17 cellular contexts compared by ENCODE assay signal in genomic region chr12:112844814-112845565, GRCh38. TPM values are rescaled to one million over a fixed set of nuclear protein-coding genes. Genes with fewer than 3 reads are reported as not detected.
A peak's percentile ranks its signal among the peaks of the same experiment; 100 is the strongest.
DNase-seq lines count a peak whose midpoint lies in the region; ATAC-seq and TF ChIP-seq lines count a peak whose summit lies in the region.
"Had no signal": no experiment of that assay in that cellular context is flagged by ENCODE, and none has a peak within 500 bp of the region (broad histone marks: within the 10 kb centered on the region; RNA-seq: fewer than 3 reads in every experiment).

No MANE protein-coding gene starts in this region.

- peaks cover 77% of the 10 kb centered on the region for H3K27me3 ChIP-seq in endodermal cell (ENCODE audit: control insufficient read depth, insufficient read depth, low read length, poor library complexity, severe bottlenecking)

- no peak overlapping the region for H3K27ac ChIP-seq in endodermal cell (ENCODE audit: low read depth, low read length)
- H3K27ac ChIP-seq: C4-2B, GM23248 had no signal

- H3K36me3 Mint-ChIP-seq in endodermal cell (ENCODE audit: low read depth) = no peaks in the 10 kb centered on the region

- peak; percentile 8 for DNase-seq in NCI-H1092 (lab: John Stamatoyannopoulos, UW)
- DNase-seq in NCI-H2029 treated with DMSO at 0.1 percent for 48 hours (lab: John Stamatoyannopoulos, UW) = peak; percentile 65
- DNase-seq in endodermal cell = peak; percentile 60
- no peak for DNase-seq in KBM-7
- no peak for DNase-seq in dermis blood vessel endothelial cell
- DNase-seq: AML-193; Caco-2; CD4-positive, alpha-beta T cell; GM23248; HCEC 1CT; HFFc6 had no signal

- no peak overlapping the region for H3K4me3 Mint-ChIP-seq in endodermal cell
- H3K4me3 Mint-ChIP-seq: CD4-positive, alpha-beta T cell; HFFc6 had no signal

- no peaks in the 10 kb centered on the region for H3K36me3 ChIP-seq in endodermal cell (ENCODE audit: control insufficient read depth, insufficient read depth, low read length)

- H3K9me3 Mint-ChIP-seq in endodermal cell = peaks cover 2% of the 10 kb centered on the region
- H3K9me3 Mint-ChIP-seq: CD4-positive, alpha-beta T cell had no signal

- H3K4me3 ChIP-seq in endodermal cell (ENCODE audit: low read length) = no peak overlapping the region
- H3K4me3 ChIP-seq: GM23248 had no signal

- TF ChIP-seq CTCF in endodermal cell (conservative IDR thresholded peaks at IDR 0.05) = no peak

- H3K4me1 Mint-ChIP-seq in endodermal cell = peaks cover 51% of the 10 kb centered on the region

- H3K27ac Mint-ChIP-seq in endodermal cell = no peak overlapping the region
- H3K27ac Mint-ChIP-seq: CD4-positive, alpha-beta T cell; HFFc6 had no signal

- peaks cover 21% of the 10 kb centered on the region for H3K4me1 ChIP-seq in endodermal cell (ENCODE audit: control insufficient read depth, insufficient read depth, low read length)
- H3K4me1 ChIP-seq: Caco-2 had no signal

- no peak for ATAC-seq in GM18907 (IDR thresholded peaks at IDR 0.05; ENCODE audit: unreplicated experiment)
- no peak for ATAC-seq in HG03097 (IDR thresholded peaks at IDR 0.05; ENCODE audit: low FRiP score, unreplicated experiment)

- 77 to 91% methylated on average over 6 to 8 of the region's 8 CpGs for WGBS in endodermal cell (ENCODE audit: insufficient coverage in 1 of 2, insufficient read length in 1 of 2), 2 experiments

- in situ Hi-C loops in KBM-7 (cut with MboI; ENCODE audit: low pct_unique_long_range_greater_than_20kb, low sequenced_read_pairs) = no loop called here

- no peaks in the 10 kb centered on the region for H3K9me3 ChIP-seq in endodermal cell (ENCODE audit: control insufficient read depth, low read length)
- H3K9me3 ChIP-seq: Caco-2 had no signal

- no peak overlapping the region for H3K9ac ChIP-seq in endodermal cell (ENCODE audit: extremely low read depth, low read length, poor library complexity, severe bottlenecking)
- H3K9ac ChIP-seq: GM23248 had no signal

- H3K27me3 Mint-ChIP-seq in endodermal cell (ENCODE audit: insufficient read depth) = peaks cover 76% of the 10 kb centered on the region

RNA-seq across cellular contexts. Expression of gene RPH3A, which starts 53.4 kb away (rescaled TPM):
- not detected for total RNA-seq in endodermal cell
- polyA plus RNA-seq in endodermal cell (2013, experiment 1 of 2) = 0.21 TPM
- polyA plus RNA-seq in endodermal cell (2013, experiment 2 of 2) = 0.83 TPM
- not detected in 2 replicates for total RNA-seq in dermis blood vessel endothelial cell
- total RNA-seq: Caco-2; CD4-positive, alpha-beta T cell; GM23248; H4; HFFc6; HT-29 had no signal
- polyA plus RNA-seq: BJ, GM23248 had no signal

Comparison
In these comparisons a context has a peak if more than half of its experiments do, and no peak if none do; other contexts are left out.
1. DNase-seq: peak in NCI-H1092 (single experiment), NCI-H2029 treated with DMSO at 0.1 percent for 48 hours (single experiment) and endodermal cell (single experiment); none in KBM-7 (single experiment) and dermis blood vessel endothelial cell (single experiment).